ENCODE assay signal across 8 cellular contexts in the genomic region with DNA sequence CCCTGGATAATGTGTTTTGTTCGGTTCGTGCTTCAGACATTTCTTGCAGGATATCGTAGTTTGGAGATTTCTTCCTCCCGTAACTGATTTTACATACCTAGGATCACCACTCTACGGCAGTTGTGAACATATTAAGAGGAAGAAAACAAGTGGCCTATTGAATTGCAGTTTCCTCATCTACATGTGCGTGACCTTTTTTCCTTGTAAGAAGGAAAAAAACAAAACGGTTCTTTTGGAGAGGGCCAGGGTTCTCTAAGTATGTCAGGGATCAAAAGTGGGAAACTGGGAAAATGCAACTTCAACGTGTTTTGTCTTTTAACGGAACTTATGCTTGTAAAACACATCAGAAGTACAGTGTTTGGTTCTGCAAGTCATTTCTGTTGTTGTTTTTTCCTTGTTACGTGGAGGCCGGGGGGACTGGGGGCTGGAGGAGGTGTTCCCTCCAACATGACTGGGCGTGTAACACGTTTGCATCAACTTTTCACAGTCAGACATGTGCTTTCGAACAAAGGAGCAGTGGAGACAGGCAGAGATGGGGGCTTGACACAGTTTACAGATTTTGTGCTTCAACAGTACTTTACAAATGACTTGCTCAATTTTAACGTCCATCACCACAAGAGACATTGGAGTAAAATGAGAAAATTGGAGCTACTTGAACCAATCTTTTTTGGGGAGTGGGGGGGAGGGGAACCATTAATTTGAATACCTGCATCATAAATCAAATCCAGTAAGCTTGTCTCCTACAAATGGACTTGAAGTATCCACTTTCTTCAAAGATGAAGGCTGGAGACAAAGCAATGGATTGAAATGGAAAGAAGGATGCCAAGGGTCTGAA. TPM values are rescaled to one million over a fixed set of nuclear protein-coding genes. Genes with fewer than 3 reads are reported as not detected.
DNase-seq lines count a peak whose midpoint lies in the region; ATAC-seq and TF ChIP-seq lines count a peak whose summit lies in the region.

No MANE protein-coding gene starts in this region.

- H3K27ac Mint-ChIP-seq in naive thymus-derived CD4-positive, alpha-beta T cell: peak overlapping the region; percentile 97 to 100 (median 100)

- H3K27me3 Mint-ChIP-seq in naive thymus-derived CD4-positive, alpha-beta T cell: peaks cover 0 to 2% (median 0%) of the 10 kb centered on the region in 5 donors

- no peak for ATAC-seq in naive thymus-derived CD4-positive, alpha-beta T cell
- no peak for ATAC-seq in HG03280 (IDR thresholded peaks at IDR 0.05; ENCODE audit: unreplicated experiment)

- TF ChIP-seq CTCF in BJ (IDR thresholded peaks at IDR 0.05; ENCODE audit: insufficient read depth, low read depth, low read length) (no peak), transverse colon (IDR thresholded peaks at IDR 0.05) (no peak)

- peak overlapping the region; percentile 93 to 100 (median 96) for H3K4me3 Mint-ChIP-seq in naive thymus-derived CD4-positive, alpha-beta T cell

- peaks cover 0 to 33% (median 13%) of the 10 kb centered on the region in 5 donors for H3K36me3 Mint-ChIP-seq in naive thymus-derived CD4-positive, alpha-beta T cell

- no peaks in the 10 kb centered on the region for H3K27me3 ChIP-seq in BJ (ENCODE audit: control insufficient read depth, insufficient read depth, low read length)
- H3K27me3 ChIP-seq in HUES48 (ENCODE audit: control insufficient read depth, insufficient read depth, low read length): no peaks in the 10 kb centered on the region
- no peaks in the 10 kb centered on the region for H3K27me3 ChIP-seq in effector memory CD4-positive, alpha-beta T cell (replicated peaks; ENCODE audit: control insufficient read depth, insufficient read depth, low read length, poor library complexity, severe bottlenecking)
- H3K27me3 ChIP-seq in naive thymus-derived CD4-positive, alpha-beta T cell (ENCODE audit: control insufficient read depth in 2 of 2, insufficient read depth in 2 of 2, low read length in 2 of 2): no peaks in the 10 kb centered on the region
- H3K27me3 ChIP-seq in transverse colon: no peaks in the 10 kb centered on the region

- H3K36me3 ChIP-seq in BJ (ENCODE audit: control insufficient read depth, insufficient read depth, low read length) (peaks cover 7% of the 10 kb centered on the region), HUES48 (ENCODE audit: control insufficient read depth, insufficient read depth, low read length) (peaks cover 35% of the 10 kb centered on the region), transverse colon (no peaks in the 10 kb centered on the region)
- H3K36me3 ChIP-seq in effector memory CD4-positive, alpha-beta T cell (ENCODE audit: control insufficient read depth, insufficient read depth, low read length): no peaks in the 10 kb centered on the region
- peaks cover 0 to 21% (median 0%) of the 10 kb centered on the region in 3 experiments for H3K36me3 ChIP-seq in naive thymus-derived CD4-positive, alpha-beta T cell (ENCODE audit: control insufficient read depth in 2 of 3, insufficient read depth in 3 of 3, low read length in 3 of 3)

- peak overlapping the region; percentile 100 for H3K27ac ChIP-seq in HUES48 (ENCODE audit: low read depth, low read length)
- H3K27ac ChIP-seq in effector memory CD4-positive, alpha-beta T cell (ENCODE audit: insufficient read depth, low read length, poor library complexity, severe bottlenecking): peak overlapping the region; percentile 99
- peak overlapping the region; percentile 99 for H3K27ac ChIP-seq in naive thymus-derived CD4-positive, alpha-beta T cell (ENCODE audit: low read depth, low read length)
- H3K27ac ChIP-seq in transverse colon: peak overlapping the region; percentile 97 to 100 (median 100)

- CTCF ChIA-PET in BJ (lab: Yijun Ruan, JAX): interaction anchor here (1.0 to 1.8 kb wide), 3 partner anchors 14 to 30 kb away, joined by 3 to 5 read pairs (median 3); no protein-coding TSS in a partner anchor
- CTCF ChIA-PET in naive thymus-derived CD4-positive, alpha-beta T cell (lab: Charles Lee): interaction anchor here (0.6 to 1.2 kb wide), 2 partner anchors 30 to 1642 kb away, joined by 3 to 4 read pairs; a partner anchor contains a TSS

- intact Hi-C loops in naive thymus-derived CD4-positive, alpha-beta T cell (cut with micrococcal nuclease): loop anchor here (1.0 to 10.0 kb wide), 7 partner anchors 15 to 1528 kb away; a partner anchor contains a TSS
- intact Hi-C loops in transverse colon (cut with DNase I; ENCODE audit: low total_unique reads): loop anchor here (10.0 kb wide), 1 partner anchor 275 kb away; no protein-coding TSS in a partner anchor

- H3K4me1 Mint-ChIP-seq in naive thymus-derived CD4-positive, alpha-beta T cell: peaks cover 49 to 70% (median 63%) of the 10 kb centered on the region in 7 donors

- WGBS in transverse colon (ENCODE audit: low coverage in 1 of 2), 2 donors: 1 to 5% methylated on average over 13 to 15 of the region's 15 CpGs

- H3K9ac ChIP-seq in HUES48 (ENCODE audit: low read depth, low read length): peak overlapping the region; percentile 97

- in situ Hi-C loops in transverse colon (cut with MboI; ENCODE audit: low pct_ligation_motif_present in 1 of 4, low pct_unique_long_range_greater_than_20kb in 1 of 4, low sequenced_read_pairs in 3 of 4): no loop called here

- peaks cover 36% of the 10 kb centered on the region for H3K4me1 ChIP-seq in HUES48 (ENCODE audit: control insufficient read depth, insufficient read depth, low read length)
- peaks cover 34% of the 10 kb centered on the region for H3K4me1 ChIP-seq in effector memory CD4-positive, alpha-beta T cell (ENCODE audit: control insufficient read depth, insufficient read depth, low read length, poor library complexity, severe bottlenecking)
- peaks cover 41 to 53% of the 10 kb centered on the region in 2 donors for H3K4me1 ChIP-seq in naive thymus-derived CD4-positive, alpha-beta T cell (ENCODE audit: control insufficient read depth in 2 of 2, insufficient read depth in 2 of 2, low read length in 2 of 2)
- peaks cover 37 to 58% (median 53%) of the 10 kb centered on the region in 4 donors for H3K4me1 ChIP-seq in transverse colon

- DNase-seq in BJ (ENCODE audit: low read depth) (no peak), transverse colon (peak; percentile 56), NCI-H345 (lab: John Stamatoyannopoulos, UW) (no peak)
- DNase-seq in activated CD4-positive, CD25-positive, alpha-beta regulatory T cell treated with anti-CD3 and anti-CD28 coated beads, Interleukin-2, amount 50 U/mL, for 72 hours: peak; percentile 54
- DNase-seq in effector memory CD4-positive, alpha-beta T cell: no peak
- peak in 6 of 9 donors; percentile 22 to 70 (median 42) for DNase-seq in naive thymus-derived CD4-positive, alpha-beta T cell

- no peaks in the 10 kb centered on the region for H3K9me3 ChIP-seq in HUES48 (ENCODE audit: control insufficient read depth, insufficient read depth, low read length)
- no peaks in the 10 kb centered on the region for H3K9me3 ChIP-seq in effector memory CD4-positive, alpha-beta T cell (ENCODE audit: control insufficient read depth, low read length)
- no peaks in the 10 kb centered on the region for H3K9me3 ChIP-seq in naive thymus-derived CD4-positive, alpha-beta T cell (ENCODE audit: control insufficient read depth in 2 of 3, low read length in 3 of 3)
- no peaks in the 10 kb centered on the region for H3K9me3 ChIP-seq in transverse colon

- TF ChIP-seq POLR2A in transverse colon (IDR thresholded peaks at IDR 0.05): peak; percentile 10

- peak overlapping the region; percentile 73 for H3K4me3 ChIP-seq in BJ (ENCODE audit: low read depth, low read length)
- H3K4me3 ChIP-seq in HUES48 (ENCODE audit: low read depth, low read length): peak overlapping the region; percentile 85
- H3K4me3 ChIP-seq in effector memory CD4-positive, alpha-beta T cell (ENCODE audit: insufficient read depth, low read depth, low read length, poor library complexity, severe bottlenecking): peak overlapping the region; percentile 90
- H3K4me3 ChIP-seq in naive thymus-derived CD4-positive, alpha-beta T cell (ENCODE audit: low read length): peak overlapping the region; percentile 84
- H3K4me3 ChIP-seq in transverse colon: peak overlapping the region in 3 of 4 donors; percentile 73 to 96 (median 93)

- H3K9me3 Mint-ChIP-seq in naive thymus-derived CD4-positive, alpha-beta T cell: peaks cover 0 to 5% (median 0%) of the 10 kb centered on the region in 11 donors

- TF ChIP-seq EP300 in transverse colon (IDR thresholded peaks at IDR 0.05; ENCODE audit: low read depth): no peak

- POLR2A ChIA-PET in BJ (lab: Charles Lee): no interaction called here
- POLR2A ChIA-PET in naive thymus-derived CD4-positive, alpha-beta T cell (lab: Charles Lee): interaction anchor here (0.6 to 12.0 kb wide), 10 partner anchors 8 to 1884 kb away, joined by 3 to 184 read pairs (median 3); a partner anchor contains a TSS

RNA-seq across cellular contexts. Expression of a gene that starts 3.8 kb away (rescaled TPM):
- 3.3 and 4.3 TPM in 2 replicates for polyA plus RNA-seq in BJ (2011; rRNA removed)
- 7.1 and 10.1 TPM in 2 replicates for polyA minus RNA-seq in BJ (2011; rRNA and poly(A)+ RNA removed)
- 100 to 1,000 TPM in 1 of 5 experiments, 10 to 100 TPM in 4; 53.6 to 123 (median 73.0) TPM for total RNA-seq in naive thymus-derived CD4-positive, alpha-beta T cell
- 1 to 10 TPM; 2.0 to 2.3 TPM for polyA plus RNA-seq in naive thymus-derived CD4-positive, alpha-beta T cell
- 10 to 100 TPM; 25.4 to 32.2 (median 28.0) TPM for total RNA-seq in transverse colon

RNA-seq across cellular contexts. Expression of a gene that starts 20.9 kb away (rescaled TPM):
- polyA plus RNA-seq in BJ (2011; rRNA removed): 138 and 156 TPM in 2 replicates
- 50.1 and 64.5 TPM in 2 replicates for polyA minus RNA-seq in BJ (2011; rRNA and poly(A)+ RNA removed)
- total RNA-seq in naive thymus-derived CD4-positive, alpha-beta T cell: 100 to 1,000 TPM in 1 of 5 experiments, 10 to 100 TPM in 4; 34.3 to 115 (median 46.4) TPM
- polyA plus RNA-seq in naive thymus-derived CD4-positive, alpha-beta T cell: 100 to 1,000 TPM; 145 to 181 TPM
- total RNA-seq in transverse colon: 10 to 100 TPM; 27.3 to 85.4 (median 51.8) TPM

Comparison
In these comparisons a context has a peak if more than half of its experiments do, and no peak if none do; other contexts are left out.
1. DNase-seq: peak in activated CD4-positive, CD25-positive, alpha-beta regulatory T cell treated with anti-CD3 and anti-CD28 coated beads, Interleukin-2, amount 50 U/mL, for 72 hours (single experiment), naive thymus-derived CD4-positive, alpha-beta T cell (6 of 9) and transverse colon (single experiment); none in BJ (single experiment), effector memory CD4-positive, alpha-beta T cell (0 of 3) and NCI-H345 (single experiment).
2. Peak in every context shown above with its lines, with median percentiles within 50 percentile points of each other: H3K4me3 ChIP-seq and H3K27ac ChIP-seq.